In genomic region chr9:115225459-115226116, GRCh38 we compare ENCODE assay signal across 1 cellular context.
TF ChIP-seq lines count a peak whose summit lies in the region.

No MANE protein-coding gene starts in this region.

TF ChIP-seq in GM23338, 12 proteins besides CTCF, POLR2A, EP300 and RAD21 (continued from another document):
- TF ChIP-seq ZNF462 (CRISPR knock-in tag; IDR thresholded peaks at IDR 0.05) (no peak), STAT1 (IDR thresholded peaks at IDR 0.05; ENCODE audit: unreplicated experiment) (no peak), ETS1 (IDR thresholded peaks at IDR 0.05) (no peak), ZNF114 (CRISPR knock-in tag; IDR thresholded peaks at IDR 0.05) (no peak), JUNB (IDR thresholded peaks at IDR 0.05; ENCODE audit: unreplicated experiment) (no peak), EZH2 (IDR thresholded peaks at IDR 0.05; ENCODE audit: low read depth, unreplicated experiment) (no peak), NANOG (IDR thresholded peaks at IDR 0.05; ENCODE audit: borderline replicate concordance) (no peak)
